Comparison of ENCODE assay signal across 22 cellular contexts in genomic region chr1:240621249-240621648, GRCh38. TPM values are rescaled to one million over a fixed set of nuclear protein-coding genes. Genes with fewer than 3 reads are reported as not detected.
"Had no signal": no experiment of that assay in that cellular context is flagged by ENCODE, and none has a peak within 500 bp of the region (broad histone marks: within the 10 kb centered on the region; RNA-seq: fewer than 3 reads in every experiment).

No MANE protein-coding gene starts in this region.

- H3K4me3 ChIP-seq: coronary artery, lung, prostate gland, skin epidermis, tibial nerve had no signal

- H3K4me1 Mint-ChIP-seq: activated B cell treated with CpG ODN at 0.5 μM for 24 hours had no signal

- ATAC-seq: activated CD8-positive, alpha-beta T cell treated with anti-CD3 and anti-CD28 coated beads, Interleukin-2, amount 10 ng/mL, durations not matched to agents 7 days and 5 days; esophagus mucosa; left lobe of liver; right cardiac atrium had no signal

- H3K27me3 ChIP-seq: brain microvascular endothelial cell, tibial nerve had no signal

- H3K27me3 Mint-ChIP-seq: activated B cell treated with CpG ODN at 0.5 μM for 24 hours; activated T-cell treated with anti-CD3 and anti-CD28 coated beads, Interleukin-2, amount 50 U/mL, for 24 hours; stimulated activated naive CD8-positive, alpha-beta T cell treated with anti-CD3 and anti-CD28 coated beads, Interleukin-15, Interleukin-2, amounts not matched to agents 100 ng/mL and 50 ng/mL, for 24 hours had no signal

- H3K9me3 Mint-ChIP-seq: activated B cell treated with CpG ODN at 0.5 μM for 24 hours; activated T-cell treated with anti-CD3 and anti-CD28 coated beads, Interleukin-2, amount 50 U/mL, for 24 hours; activated T-helper 2 cell treated with anti-CD3 and anti-CD28 coated beads, Interferon-gamma antibody, Interleukin-2, Interleukin-4, amounts not matched to agents 10 μg/mL and 5 μg/mL and 100 μg/mL, durations not matched to agents 14 hours and 24 hours and 36 hours; stimulated activated naive CD8-positive, alpha-beta T cell treated with anti-CD3 and anti-CD28 coated beads, Interleukin-15, Interleukin-2, amounts not matched to agents 100 ng/mL and 50 ng/mL, for 24 hours had no signal

- H3K9me3 ChIP-seq: prostate gland, tibial nerve had no signal

- H3K36me3 ChIP-seq: brain microvascular endothelial cell, prostate gland, tibial nerve had no signal

- H3K27ac ChIP-seq: brain microvascular endothelial cell, coronary artery, prostate gland, skin epidermis, tibial nerve had no signal

- DNase-seq: activated B cell treated with CpG ODN at 0.5 μM for 24 hours; activated CD4-positive, alpha-beta T cell treated with anti-CD3 and anti-CD28 coated beads for 48 hours; activated CD8-positive, alpha-beta T cell treated with anti-CD3 and anti-CD28 coated beads, Interleukin-2, amount 10 ng/mL, durations not matched to agents 7 days and 5 days; activated naive CD4-positive, alpha-beta T cell treated with Interleukin-2 at 50 U/mL for 16 hours; activated naive CD8-positive, alpha-beta T cell treated with anti-CD3 and anti-CD28 coated beads, Interleukin-2, amount 10 ng/mL, durations not matched to agents 7 days and 5 days; activated T-cell treated with anti-CD3 and anti-CD28 coated beads, Interleukin-2, amount 50 U/mL, for 24 hours; brain microvascular endothelial cell; hippocampal formation; islet precursor cell; right cardiac atrium; stimulated activated CD4-positive, alpha-beta T cell treated with anti-CD3 and anti-CD28 coated beads, Interleukin-15, amount 100 ng/mL, for 24 hours; stimulated activated CD4-positive, alpha-beta T cell treated with anti-CD3 and anti-CD28 coated beads, Interleukin-2, amount 100 ng/mL, for 48 hours; T-helper 9 cell had no signal

- H3K36me3 Mint-ChIP-seq: activated naive CD8-positive, alpha-beta T cell treated with anti-CD3 and anti-CD28 coated beads, Interleukin-2, amount 10 ng/mL, durations not matched to agents 7 days and 5 days had no signal

- H3K4me1 ChIP-seq: prostate gland had no signal

- H3K27ac Mint-ChIP-seq: activated B cell treated with CpG ODN at 0.5 μM for 24 hours; activated CD8-positive, alpha-beta T cell treated with anti-CD3 and anti-CD28 coated beads, Interleukin-2, amount 10 ng/mL, durations not matched to agents 7 days and 5 days; activated naive CD8-positive, alpha-beta T cell treated with anti-CD3 and anti-CD28 coated beads, Interleukin-2, amount 10 ng/mL, durations not matched to agents 7 days and 5 days; activated T-cell treated with anti-CD3 and anti-CD28 coated beads, Interleukin-2, amount 50 U/mL, for 24 hours; activated T-helper 2 cell treated with anti-CD3 and anti-CD28 coated beads, Interferon-gamma antibody, Interleukin-2, Interleukin-4, amounts not matched to agents 10 μg/mL and 5 μg/mL and 100 μg/mL, durations not matched to agents 14 hours and 24 hours and 36 hours; stimulated activated naive CD8-positive, alpha-beta T cell treated with anti-CD3 and anti-CD28 coated beads, Interleukin-15, Interleukin-2, amounts not matched to agents 100 ng/mL and 50 ng/mL, for 24 hours had no signal

- H3K4me3 Mint-ChIP-seq: activated B cell treated with CpG ODN at 0.5 μM for 24 hours; activated CD8-positive, alpha-beta T cell treated with anti-CD3 and anti-CD28 coated beads, Interleukin-2, amount 10 ng/mL, durations not matched to agents 7 days and 5 days; activated naive CD8-positive, alpha-beta T cell treated with anti-CD3 and anti-CD28 coated beads, Interleukin-2, amount 10 ng/mL, durations not matched to agents 7 days and 5 days; activated T-cell treated with anti-CD3 and anti-CD28 coated beads, Interleukin-2, amount 50 U/mL, for 24 hours; stimulated activated naive CD8-positive, alpha-beta T cell treated with anti-CD3 and anti-CD28 coated beads, Interleukin-15, Interleukin-2, amounts not matched to agents 100 ng/mL and 50 ng/mL, for 24 hours had no signal

RNA-seq across cellular contexts. Expression of gene GREM2, which starts 9.3 kb away (rescaled TPM):
- total RNA-seq: activated B cell treated with CpG ODN at 0.5 μM for 24 hours; activated CD8-positive, alpha-beta T cell treated with anti-CD3 and anti-CD28 coated beads, Interleukin-2, amount 10 ng/mL, durations not matched to agents 7 days and 5 days; activated naive CD8-positive, alpha-beta T cell treated with anti-CD3 and anti-CD28 coated beads, Interleukin-2, amount 10 ng/mL, durations not matched to agents 7 days and 5 days; activated T-helper 2 cell treated with anti-CD3 and anti-CD28 coated beads, Interferon-gamma antibody, Interleukin-2, Interleukin-4, amounts not matched to agents 10 μg/mL and 5 μg/mL and 100 μg/mL, durations not matched to agents 14 hours and 24 hours and 36 hours had no signal
